1 cellular context compared by ENCODE assay signal in the genomic region with DNA sequence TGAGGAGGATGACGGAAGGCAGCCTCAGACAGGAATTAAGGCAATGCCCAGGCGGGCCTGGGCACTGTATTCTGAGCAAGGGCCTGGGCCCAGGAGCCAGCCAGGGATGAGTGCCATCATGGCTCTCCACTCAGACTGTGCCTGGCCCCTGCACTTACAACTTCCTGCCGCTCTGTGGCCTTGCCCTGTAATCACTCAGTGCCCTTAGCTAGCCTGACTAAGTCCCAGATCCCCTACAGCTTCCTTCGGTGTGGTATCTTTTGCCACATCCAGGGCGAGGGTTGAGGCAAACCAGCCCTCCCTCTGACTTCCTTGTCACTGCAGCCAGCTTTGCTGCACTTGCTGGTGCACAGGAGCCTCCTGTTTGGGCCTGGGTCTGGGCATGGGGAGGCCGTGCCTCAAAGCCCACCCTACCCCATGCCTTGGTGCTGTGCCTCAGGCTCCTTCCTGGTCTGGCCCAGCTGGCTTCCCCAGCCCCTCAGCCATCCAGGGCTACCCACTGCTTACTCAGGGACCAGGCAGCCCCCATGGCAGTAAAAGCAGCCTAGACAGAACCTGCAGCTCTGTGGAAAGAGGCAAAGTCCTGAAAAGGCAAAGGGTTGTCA.
TF ChIP-seq lines count a peak whose summit lies in the region.

No MANE protein-coding gene starts in this region.

TF ChIP-seq in HCT116, 20 proteins besides CTCF, POLR2A, EP300 and RAD21:
- TF ChIP-seq ZFX (IDR thresholded peaks at IDR 0.05): no peak
- TF ChIP-seq YY1 (IDR thresholded peaks at IDR 0.05; ENCODE audit: extremely low read depth, insufficient replicate concordance, low read depth, low read length): no peak
- no peak for TF ChIP-seq SP1 (IDR thresholded peaks at IDR 0.05; ENCODE audit: low read depth)
- TF ChIP-seq CBX3 (IDR thresholded peaks at IDR 0.05; ENCODE audit: low read depth): no peak
- TF ChIP-seq EZH2 (IDR thresholded peaks at IDR 0.05): no peak
- TF ChIP-seq, protein P1, sequence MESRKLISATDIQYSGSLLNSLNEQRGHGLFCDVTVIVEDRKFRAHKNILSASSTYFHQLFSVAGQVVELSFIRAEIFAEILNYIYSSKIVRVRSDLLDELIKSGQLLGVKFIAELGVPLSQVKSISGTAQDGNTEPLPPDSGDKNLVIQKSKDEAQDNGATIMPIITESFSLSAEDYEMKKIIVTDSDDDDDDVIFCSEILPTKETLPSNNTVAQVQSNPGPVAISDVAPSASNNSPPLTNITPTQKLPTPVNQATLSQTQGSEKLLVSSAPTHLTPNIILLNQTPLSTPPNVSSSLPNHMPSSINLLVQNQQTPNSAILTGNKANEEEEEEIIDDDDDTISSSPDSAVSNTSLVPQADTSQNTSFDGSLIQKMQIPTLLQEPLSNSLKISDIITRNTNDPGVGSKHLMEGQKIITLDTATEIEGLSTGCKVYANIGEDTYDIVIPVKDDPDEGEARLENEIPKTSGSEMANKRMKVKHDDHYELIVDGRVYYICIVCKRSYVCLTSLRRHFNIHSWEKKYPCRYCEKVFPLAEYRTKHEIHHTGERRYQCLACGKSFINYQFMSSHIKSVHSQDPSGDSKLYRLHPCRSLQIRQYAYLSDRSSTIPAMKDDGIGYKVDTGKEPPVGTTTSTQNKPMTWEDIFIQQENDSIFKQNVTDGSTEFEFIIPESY (IDR thresholded peaks at IDR 0.05; ENCODE audit: extremely low read depth, insufficient replicate concordance, low read length): no peak
- TF ChIP-seq SIN3A (IDR thresholded peaks at IDR 0.05; ENCODE audit: low read depth): no peak
